In the genomic region with DNA sequence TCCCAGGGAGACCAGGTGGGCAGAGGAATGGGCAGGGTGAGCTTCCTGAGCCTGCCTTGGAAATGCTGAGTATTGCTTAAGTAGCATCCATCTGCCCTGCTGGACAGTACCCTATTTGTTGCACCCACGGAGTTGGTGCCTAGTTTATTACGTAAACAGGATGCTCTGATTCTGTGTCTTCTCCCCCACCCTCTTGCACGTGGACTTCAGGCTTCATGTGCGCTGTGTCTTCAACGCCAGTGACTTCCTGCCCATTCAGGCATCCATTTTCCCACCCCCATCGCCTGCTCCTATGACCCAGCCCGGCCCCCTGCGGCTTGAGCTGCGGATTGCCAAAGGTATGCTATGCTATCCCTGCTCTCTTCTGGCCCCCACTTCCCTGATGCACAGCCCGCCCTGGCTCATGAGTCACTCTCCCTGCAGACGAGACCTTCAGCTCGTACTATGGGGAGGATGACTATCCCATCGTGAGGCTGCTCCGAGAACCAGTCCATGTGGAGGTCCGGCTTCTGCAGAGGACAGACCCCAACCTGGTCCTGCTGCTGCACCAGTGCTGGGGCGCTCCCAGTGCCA, we compare ENCODE assay signal across 10 cellular contexts. TPM values are rescaled to one million over a fixed set of nuclear protein-coding genes. Genes with fewer than 3 reads are reported as not detected.
A peak's percentile ranks its signal among the peaks of the same experiment; 100 is the strongest.
DNase-seq lines count a peak whose midpoint lies in the region; ATAC-seq lines count a peak whose summit lies in the region.
"Had no signal": no experiment of that assay in that cellular context is flagged by ENCODE, and none has a peak within 500 bp of the region (broad histone marks: within the 10 kb centered on the region; RNA-seq: fewer than 3 reads in every experiment).

No MANE protein-coding gene starts in this region.

- no peaks in the 10 kb centered on the region for H3K36me3 ChIP-seq in H7 (replicated peaks; ENCODE audit: control insufficient read depth, insufficient read depth, low read length)
- no peaks in the 10 kb centered on the region for H3K36me3 ChIP-seq in HAP-1 (replicated peaks)

- H3K9me3 ChIP-seq in HAP-1, result no peaks in the 10 kb centered on the region

- H3K4me3 ChIP-seq in H7 (ENCODE audit: insufficient read depth, low read depth, low read length) (no peak overlapping the region), HAP-1 (no peak overlapping the region)

- DNase-seq in ACHN (peak; percentile 82), H7 (peak; percentile 71), amniotic epithelial cell (ENCODE audit: low read depth) (peak; percentile 95), iPS-NIHi7 (ENCODE audit: extremely low spot score) (peak; percentile 64), HUDEP-2 (lab: John Stamatoyannopoulos, UW; ENCODE audit: unreplicated experiment in 76 of 76) (no peak), HAP-1 (ENCODE audit: low spot score in 2 of 2) (no peak)
- DNase-seq: DMS79, T-helper 9 cell had no signal

- in situ Hi-C loops in ACHN (cut with HindIII; ENCODE audit: low pct_ligation_motif_present, low pct_unique_long_range_greater_than_20kb, low sequenced_read_pairs) (no loop called here), HAP-1 (cut with MboI; ENCODE audit: low sequenced_read_pairs) (no loop called here)

- no peaks in the 10 kb centered on the region for H3K27me3 ChIP-seq in H7 (ENCODE audit: control insufficient read depth, insufficient read depth, low read length)
- H3K27me3 ChIP-seq in HAP-1 (ENCODE audit: low read depth), result no peaks in the 10 kb centered on the region

- ATAC-seq in HG03571 (IDR thresholded peaks at IDR 0.05; ENCODE audit: unreplicated experiment) (no peak), HG03139 (IDR thresholded peaks at IDR 0.05; ENCODE audit: unreplicated experiment) (no peak)

- no peaks in the 10 kb centered on the region for H3K4me1 ChIP-seq in HAP-1

RNA-seq across cellular contexts. Expression of a gene that starts 5.7 kb away (rescaled TPM):
- total RNA-seq in H7 (2014; rRNA removed; shearing (Covaris generic)), result not detected in 2 replicates

RNA-seq across cellular contexts. Expression of a gene that starts 17.3 kb away (rescaled TPM):
- total RNA-seq in H7 (2014; rRNA removed; shearing (Covaris generic)), result 0.03 and 0.44 TPM in 2 replicates

RNA-seq across cellular contexts. Expression of a gene that starts 31.1 kb away (rescaled TPM):
- 17.6 and 19.4 TPM in 2 replicates for total RNA-seq in H7 (2014; rRNA removed; shearing (Covaris generic))

RNA-seq across cellular contexts. Expression of a gene that starts 33.3 kb away (rescaled TPM):
- 93.8 and 123 TPM in 2 replicates for total RNA-seq in H7 (2014; rRNA removed; shearing (Covaris generic))

RNA-seq across cellular contexts. Expression of a gene that starts 40.9 kb away (rescaled TPM):
- total RNA-seq in H7 (2014; rRNA removed; shearing (Covaris generic)), result 30.6 and 35.1 TPM in 2 replicates

Comparison
In these comparisons a context has a peak if more than half of its experiments do, and no peak if none do; other contexts are left out.
1. DNase-seq: peak in ACHN (single experiment), H7 (single experiment), amniotic epithelial cell (single experiment) and iPS-NIHi7 (single experiment); none in HUDEP-2 (0 of 76) and HAP-1 (0 of 2).